ENCODE assay signal across 28 cellular contexts in the genomic region with DNA sequence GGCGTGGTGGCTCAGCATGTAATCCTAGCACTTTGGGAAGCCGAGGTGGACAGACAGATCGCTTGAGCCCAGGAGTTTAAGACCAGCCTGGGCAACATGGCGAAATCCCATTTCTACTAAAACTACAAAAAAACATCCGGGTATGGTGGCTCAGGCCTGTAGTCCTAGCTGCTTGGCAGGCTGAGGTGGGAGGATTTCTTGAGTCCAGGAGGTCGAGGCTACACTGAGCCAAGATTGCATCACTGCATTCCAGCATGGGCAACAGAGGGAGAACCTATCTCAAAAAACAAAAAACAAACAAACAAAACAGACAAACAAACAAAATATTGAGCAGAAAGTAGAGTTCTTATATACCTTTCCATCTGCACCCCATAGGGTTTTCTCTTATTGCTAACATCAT. TPM values are rescaled to one million over a fixed set of nuclear protein-coding genes. Genes with fewer than 3 reads are reported as not detected.
"Had no signal": no experiment of that assay in that cellular context is flagged by ENCODE, and none has a peak within 500 bp of the region (broad histone marks: within the 10 kb centered on the region; RNA-seq: fewer than 3 reads in every experiment).

No MANE protein-coding gene starts in this region.

- ATAC-seq: left colon; mucosa of descending colon; naive thymus-derived CD4-positive, alpha-beta T cell; natural killer cell treated with Interleukin-12 subunit alpha and Interleukin-12 subunit beta and Interleukin-15 and Interleukin-18, amount 100 ng/mL, for 72 hours; pancreas; right cardiac atrium; stimulated activated memory B cell treated with anti-CD40 and anti-IgM and Interleukin-4, amounts not matched to agents 10 μg/mL and 1 μg/mL and 100 μg/mL, for 72 hours; stimulated activated naive CD8-positive, alpha-beta T cell treated with anti-CD3 and anti-CD28 coated beads, Interleukin-15, amount 100 ng/mL, for 72 hours had no signal

- H3K9me3 ChIP-seq: left ventricle myocardium inferior, mucosa of descending colon, pancreas, prostate gland, tibial nerve, uterus had no signal

- H3K4me3 ChIP-seq: left ventricle myocardium inferior, lung, mucosa of descending colon, pancreas, prostate gland, smooth muscle cell, tibial nerve, uterus had no signal

- H3K27me3 ChIP-seq: pancreas, tibial nerve, uterus had no signal

- DNase-seq: hippocampal formation; immature natural killer cell; kidney; left colon; left ventricle myocardium inferior; midbrain; mucosa of descending colon; naive thymus-derived CD4-positive, alpha-beta T cell; pancreas; posterior cingulate gyrus; retina; right cardiac atrium; stimulated activated CD4-positive, alpha-beta T cell treated with anti-CD3 and anti-CD28 coated beads, Interleukin-1b, Interleukin-23, amount 100 ng/mL, for 48 hours; stimulated activated CD4-positive, alpha-beta T cell treated with anti-CD3 and anti-CD28 coated beads, Interleukin-2, amount 100 ng/mL, for 48 hours; stimulated activated CD4-positive, alpha-beta T cell treated with anti-CD3 and anti-CD28 coated beads, Interleukin-4, amount 100 ng/mL, for 4 hours; stimulated activated CD8-positive, alpha-beta memory T cell treated with anti-CD3 and anti-CD28 coated beads, Interleukin-4, amount 100 ng/mL, for 48 hours; stimulated activated naive CD4-positive, alpha-beta T cell treated with Interleukin-2 at 50 U/mL for 16 hours; stimulated activated naive CD8-positive, alpha-beta T cell treated with anti-CD3 and anti-CD28 coated beads, Interleukin-15, amount 100 ng/mL, for 72 hours; substantia nigra; uterus had no signal

- H3K27ac ChIP-seq: left ventricle myocardium inferior, pancreas, prostate gland, tibial nerve, uterus had no signal

- H3K36me3 ChIP-seq: left ventricle myocardium inferior, pancreas, prostate gland, tibial nerve, uterus had no signal

- H3K4me1 ChIP-seq: left ventricle myocardium inferior, prostate gland, tibial nerve, uterus had no signal

- H3K4me2 ChIP-seq: smooth muscle cell had no signal

- FAIRE-seq: islet of Langerhans, kidney, pancreas had no signal

RNA-seq across cellular contexts. Expression of gene SLC25A21, which starts 9.0 kb away (rescaled TPM):
- total RNA-seq: mesenteric fat pad; naive thymus-derived CD4-positive, alpha-beta T cell; natural killer cell treated with Interleukin-12 subunit alpha and Interleukin-12 subunit beta and Interleukin-15 and Interleukin-18, amount 100 ng/mL, for 72 hours; smooth muscle cell had no signal
- polyA plus RNA-seq: immature natural killer cell; naive thymus-derived CD4-positive, alpha-beta T cell had no signal

RNA-seq across cellular contexts. Expression of gene MIPOL1, which starts 16.3 kb away (rescaled TPM):
- total RNA-seq: natural killer cell treated with Interleukin-12 subunit alpha and Interleukin-12 subunit beta and Interleukin-15 and Interleukin-18, amount 100 ng/mL, for 72 hours had no signal
- polyA plus RNA-seq: immature natural killer cell; naive thymus-derived CD4-positive, alpha-beta T cell had no signal
